26 cellular contexts compared by ENCODE assay signal in genomic region chrX:108123591-108124366, GRCh38. TPM values are rescaled to one million over a fixed set of nuclear protein-coding genes. Genes with fewer than 3 reads are reported as not detected.
DNase-seq lines count a peak whose midpoint lies in the region; ATAC-seq, FAIRE-seq and TF ChIP-seq lines count a peak whose summit lies in the region.
"Had no signal": no experiment of that assay in that cellular context is flagged by ENCODE, and none has a peak within 500 bp of the region (broad histone marks: within the 10 kb centered on the region; RNA-seq: fewer than 3 reads in every experiment).

No MANE protein-coding gene starts in this region.

- no peak overlapping the region for H3K4ac ChIP-seq in mesenchymal stem cell (ENCODE audit: low read depth in 1 of 2, low read length in 2 of 2)

- H2BK15ac ChIP-seq in mesenchymal stem cell (ENCODE audit: low read depth, poor library complexity, severe bottlenecking), result no peak overlapping the region

- H3K27me3 Mint-ChIP-seq in endothelial cell (ENCODE audit: unreplicated experiment), result no peaks in the 10 kb centered on the region
- H3K27me3 Mint-ChIP-seq: naive B cell had no signal

- no peak for TF ChIP-seq EP300 in stomach (IDR thresholded peaks at IDR 0.05)

- 97% methylated on average over 3 of the region's 3 CpGs for WGBS in mesenchymal stem cell
- WGBS in stomach, 5 donors, result 75 to 98% (median 95%) methylated on average over 3 of the region's 3 CpGs

- H3K14ac ChIP-seq in mesenchymal stem cell (ENCODE audit: low read length in 2 of 2), result no peak overlapping the region

- no peak overlapping the region for H3K4me3 ChIP-seq in RWPE2 (ENCODE audit: severe bottlenecking)
- H3K4me3 ChIP-seq in mesenchymal stem cell (ENCODE audit: insufficient read depth in 1 of 2, low read depth in 1 of 2, low read length in 2 of 2), result no peak overlapping the region
- no peak overlapping the region for H3K4me3 ChIP-seq in stomach
- H3K4me3 ChIP-seq: BLaER1 treated with 17β-estradiol and CSF1 and Interleukin-3, amounts not matched to agents 10 nM and 100 nM; esophagus squamous epithelium; GM12878 had no signal

- peaks cover 15% of the 10 kb centered on the region for H3K4me1 ChIP-seq in RWPE2 (ENCODE audit: insufficient read depth, poor library complexity, severe bottlenecking)
- H3K4me1 ChIP-seq in mesenchymal stem cell (ENCODE audit: control insufficient read depth, insufficient read depth, low read depth, low read length), result peaks cover 2% of the 10 kb centered on the region
- H3K4me1 ChIP-seq in stomach, result no peaks in the 10 kb centered on the region

- no peak overlapping the region for H2AFZ ChIP-seq in mesenchymal stem cell (ENCODE audit: low read depth, low read length)

- no peaks in the 10 kb centered on the region for H3K36me3 Mint-ChIP-seq in endothelial cell (ENCODE audit: low read depth, unreplicated experiment)

- no peak for ATAC-seq in RWPE2 (ENCODE audit: low read depth)
- ATAC-seq in HG02884 (IDR thresholded peaks at IDR 0.05; ENCODE audit: unreplicated experiment), result no peak
- ATAC-seq in GM19452 (IDR thresholded peaks at IDR 0.05; ENCODE audit: unreplicated experiment), result no peak
- ATAC-seq: GM12878 had no signal

- no peak overlapping the region for H2BK12ac ChIP-seq in mesenchymal stem cell (ENCODE audit: low read length in 2 of 2)

- H3K27me3 ChIP-seq in RWPE2 (ENCODE audit: insufficient read depth, poor library complexity, severe bottlenecking) (no peaks in the 10 kb centered on the region), mesenchymal stem cell (ENCODE audit: control insufficient read depth in 1 of 2, insufficient read depth in 1 of 2, low read length in 2 of 2) (peaks cover 0 to 31% of the 10 kb centered on the region in 2 experiments), stomach (no peaks in the 10 kb centered on the region)
- H3K27me3 ChIP-seq: esophagus squamous epithelium had no signal

- no peak for TF ChIP-seq POLR2A in stomach (IDR thresholded peaks at IDR 0.05)

- DNase-seq in GM19239 (ENCODE audit: insufficient read length, low spot score) (no peak), RWPE2 (ENCODE audit: low spot score) (no peak), endothelial cell (ENCODE audit: low spot score) (no peak), mesenchymal stem cell (no peak), NCI-H2081 (lab: John Stamatoyannopoulos, UW) (no peak), stomach (no peak)
- DNase-seq: activated effector memory CD4-positive, alpha-beta T cell treated with Interleukin-2 at 50 U/mL for 16 hours; Calu3; DND-41; effector memory CD4-positive, alpha-beta T cell; esophagus squamous epithelium; H9; kidney glomerular epithelial cell; mesendoderm; naive B cell; NCI-H1417; NCI-H2081 treated with DMSO at 0.1 percent for 48 hours; NCI-H774; RPMI8226; stimulated activated CD4-positive, alpha-beta T cell treated with anti-CD3 and anti-CD28 coated beads, Interleukin-12 subunit alpha, Interleukin-12 subunit beta, amount 100 ng/mL, for 4 hours; stimulated activated naive CD4-positive, alpha-beta T cell treated with Interleukin-2 at 50 U/mL for 16 hours had no signal

- no peak overlapping the region for H3K4me2 ChIP-seq in mesenchymal stem cell (ENCODE audit: low read length, poor library complexity, severe bottlenecking)
- H3K4me2 ChIP-seq: BLaER1 treated with 17β-estradiol and CSF1 and Interleukin-3, amounts not matched to agents 10 nM and 100 nM had no signal

- intact Hi-C loops in stomach (cut with DNase I; ENCODE audit: low total_unique reads), result no loop called here

- H3K36me3 ChIP-seq in RWPE2 (ENCODE audit: low read depth) (no peaks in the 10 kb centered on the region), mesenchymal stem cell (ENCODE audit: control insufficient read depth in 1 of 2, insufficient read depth in 2 of 2, low read depth in 1 of 2, low read length in 2 of 2) (peaks cover 0 to 10% of the 10 kb centered on the region in 2 experiments), stomach (peaks cover 0 to 13% (median 4%) of the 10 kb centered on the region in 4 donors)

- H2BK120ac ChIP-seq in mesenchymal stem cell (ENCODE audit: low read depth, low read length), result no peak overlapping the region

- peak overlapping the region in 1 of 2 experiments; percentile 21 for H3K18ac ChIP-seq in mesenchymal stem cell (ENCODE audit: low read depth in 1 of 2, low read length in 2 of 2)

- no peaks in the 10 kb centered on the region for H3K79me1 ChIP-seq in mesenchymal stem cell (replicated peaks; ENCODE audit: low read length, poor library complexity, severe bottlenecking)

- no peak overlapping the region for H2AK5ac ChIP-seq in mesenchymal stem cell (ENCODE audit: low read length, severe bottlenecking)

- no peak for TF ChIP-seq CTCF in RWPE2 (IDR thresholded peaks at IDR 0.05; ENCODE audit: poor library complexity, severe bottlenecking)
- TF ChIP-seq CTCF in endothelial cell (IDR thresholded peaks at IDR 0.05; ENCODE audit: unreplicated experiment), result no peak
- no peak for TF ChIP-seq CTCF in stomach (IDR thresholded peaks at IDR 0.05)

- H3K27ac ChIP-seq in RWPE2 (ENCODE audit: poor library complexity, severe bottlenecking) (peak overlapping the region; percentile 37), mesenchymal stem cell (ENCODE audit: low read length, poor library complexity, severe bottlenecking) (no peak overlapping the region), stomach (no peak overlapping the region)
- H3K27ac ChIP-seq: BLaER1 treated with 17β-estradiol and CSF1 and Interleukin-3, amounts not matched to agents 10 nM and 100 nM; esophagus squamous epithelium had no signal

- H3K4me1 Mint-ChIP-seq in endothelial cell (ENCODE audit: unreplicated experiment), result peaks cover 41% of the 10 kb centered on the region
- H3K4me1 Mint-ChIP-seq: naive B cell had no signal

- H3K9ac ChIP-seq in mesenchymal stem cell (ENCODE audit: low read length), result peak overlapping the region; percentile 57
- H3K9ac ChIP-seq: BLaER1 treated with 17β-estradiol and CSF1 and Interleukin-3, amounts not matched to agents 10 nM and 100 nM had no signal

- no peak overlapping the region for H2BK5ac ChIP-seq in mesenchymal stem cell (ENCODE audit: low read depth, low read length, poor library complexity, severe bottlenecking)

- H4K91ac ChIP-seq in mesenchymal stem cell (ENCODE audit: low read length), result peak overlapping the region; percentile 27

- no peak overlapping the region for H3K4me3 Mint-ChIP-seq in endothelial cell (ENCODE audit: unreplicated experiment)
- H3K4me3 Mint-ChIP-seq: H9, naive B cell had no signal

- H4K8ac ChIP-seq in mesenchymal stem cell (ENCODE audit: low read length), result no peak overlapping the region

- H3K27ac Mint-ChIP-seq in endothelial cell (ENCODE audit: unreplicated experiment), result peak overlapping the region; percentile 41
- H3K27ac Mint-ChIP-seq: naive B cell had no signal

- peak; percentile 67 for FAIRE-seq in GM19239 (lab: Jason Lieb, UNC)
- FAIRE-seq: colon, GM12878 had no signal

- no peaks in the 10 kb centered on the region for H3K9me3 Mint-ChIP-seq in endothelial cell (ENCODE audit: unreplicated experiment)
- H3K9me3 Mint-ChIP-seq: H9, naive B cell had no signal

- H3K23ac ChIP-seq in mesenchymal stem cell (ENCODE audit: low read length in 2 of 2), result no peak overlapping the region

- H3K9me3 ChIP-seq in RWPE2 (ENCODE audit: severe bottlenecking), result no peaks in the 10 kb centered on the region
- no peaks in the 10 kb centered on the region for H3K9me3 ChIP-seq in mesenchymal stem cell (ENCODE audit: control insufficient read depth, low read length)
- H3K9me3 ChIP-seq in stomach, result no peaks in the 10 kb centered on the region
- H3K9me3 ChIP-seq: BLaER1 treated with 17β-estradiol and CSF1 and Interleukin-3, amounts not matched to agents 10 nM and 100 nM; esophagus squamous epithelium had no signal

RNA-seq across cellular contexts. Expression of gene ATG4A, which starts 32.2 kb away (rescaled TPM):
- total RNA-seq in endothelial cell (ENCODE audit: unreplicated experiment), result 23.4 TPM
- 9.4 TPM for polyA plus RNA-seq in mesenchymal stem cell (2013, experiment 1 of 2)
- 10.6 TPM for polyA plus RNA-seq in mesenchymal stem cell (2013, experiment 2 of 2)
- 10 to 100 TPM in 3 of 5 donors, 1 to 10 TPM in 1, not detected in 1; 9.0 to 69.2 (median 26.0) TPM for total RNA-seq in stomach
- 10 to 100 TPM; 10.1 to 22.0 (median 19.1) TPM for polyA plus RNA-seq in stomach

RNA-seq across cellular contexts. Expression of gene PSMD10, which starts 32.4 kb away (rescaled TPM):
- total RNA-seq in endothelial cell (ENCODE audit: unreplicated experiment) (49.2 TPM), stomach (10 to 100 TPM in 4 of 5 donors, not detected in 1; 10.4 to 65.7 (median 11.8) TPM)
- polyA plus RNA-seq in mesenchymal stem cell (2013, experiment 1 of 2), result 39.2 TPM
- polyA plus RNA-seq in mesenchymal stem cell (2013, experiment 2 of 2), result 43.2 TPM
- polyA plus RNA-seq in stomach, result 10 to 100 TPM; 25.4 to 41.0 (median 38.5) TPM
